8 cellular contexts compared by ENCODE assay signal in the genomic region with DNA sequence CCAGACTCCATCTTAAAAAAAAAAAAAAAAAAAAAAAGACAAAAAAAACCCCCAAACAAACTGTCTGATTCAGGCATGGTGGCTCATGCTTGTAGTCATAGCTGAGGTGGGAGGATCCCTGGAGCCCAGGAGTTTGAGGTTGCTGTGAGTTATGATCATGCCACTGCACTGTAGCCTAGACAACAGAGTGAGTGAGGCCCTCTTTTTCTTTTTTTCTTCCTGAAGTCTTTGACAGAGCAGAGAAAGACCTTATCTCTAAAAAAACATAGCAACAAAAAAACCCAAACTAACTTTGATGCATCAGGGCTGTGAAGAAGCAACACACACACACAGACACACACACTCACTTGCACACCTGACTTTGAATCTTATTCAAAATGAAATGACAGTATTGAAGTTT. TPM values are rescaled to one million over a fixed set of nuclear protein-coding genes. Genes with fewer than 3 reads are reported as not detected.
DNase-seq lines count a peak whose midpoint lies in the region; ATAC-seq and TF ChIP-seq lines count a peak whose summit lies in the region.

No MANE protein-coding gene starts in this region.

- intact Hi-C loops in spleen (cut with DNase I; ENCODE audit: low total_unique reads) = no loop called here
- intact Hi-C loops in left ventricle myocardium superior (cut with micrococcal nuclease) = loop anchor here (10.0 kb wide), 1 partner anchor 218 kb away; a partner anchor contains a TSS

- no peak for TF ChIP-seq POLR2A in spleen (IDR thresholded peaks at IDR 0.05)

- peak; percentile 62 for DNase-seq in T-helper 22 cell (ENCODE audit: low read depth)
- DNase-seq in central memory CD4-positive, alpha-beta T cell = peak; percentile 83
- DNase-seq in stimulated activated CD4-positive, alpha-beta T cell treated with anti-CD3 and anti-CD28 coated beads, TNF-alpha, amount 100 ng/mL, for 24 hours (ENCODE audit: low read depth in 3 of 3) = peak in 2 of 3 experiments; percentile 50 to 57
- DNase-seq in spleen = no peak
- DNase-seq in SKM-1 (lab: John Stamatoyannopoulos, UW; ENCODE audit: unreplicated experiment) = no peak
- no peak for DNase-seq in Ammon's horn (ENCODE audit: low spot score)
- no peak for DNase-seq in left ventricle myocardium superior

- no peaks in the 10 kb centered on the region for H3K36me3 ChIP-seq in spleen

- ATAC-seq in HG02642 (IDR thresholded peaks at IDR 0.05; ENCODE audit: poor library complexity, unreplicated experiment) = peak; percentile 38
- no peak for ATAC-seq in left ventricle myocardium superior

- H3K27ac ChIP-seq in spleen = no peak overlapping the region

- no peak overlapping the region for H3K4me3 ChIP-seq in spleen

- no peak for TF ChIP-seq CTCF in spleen (IDR thresholded peaks at IDR 0.05 in 8 of 11, conservative IDR thresholded peaks at IDR 0.05 in 3 of 11)

- H3K4me1 ChIP-seq in spleen = peaks cover 10 to 64% (median 23%) of the 10 kb centered on the region in 6 donors

- peaks cover 0 to 15% (median 2%) of the 10 kb centered on the region in 8 donors for H3K9me3 ChIP-seq in spleen

- H3K27me3 ChIP-seq in spleen (replicated peaks in 1 of 7) = no peaks in the 10 kb centered on the region

RNA-seq across cellular contexts. Expression of a gene that starts 7.7 kb away (rescaled TPM):
- total RNA-seq in spleen = 10 to 100 TPM; 12.9 to 27.4 (median 15.8) TPM
- polyA plus RNA-seq in spleen = 10 to 100 TPM; 13.7 to 18.1 (median 17.5) TPM
- 16.7 TPM for total RNA-seq in left ventricle myocardium superior

Comparison
In these comparisons a context has a peak if more than half of its experiments do, and no peak if none do; other contexts are left out.
1. DNase-seq: peak in T-helper 22 cell (single experiment), central memory CD4-positive, alpha-beta T cell (single experiment) and stimulated activated CD4-positive, alpha-beta T cell treated with anti-CD3 and anti-CD28 coated beads, TNF-alpha, amount 100 ng/mL, for 24 hours (2 of 3); none in spleen (single experiment), SKM-1 (single experiment), Ammon's horn (single experiment) and left ventricle myocardium superior (single experiment).